Comparison of ENCODE assay signal across 8 cellular contexts in the genomic region with DNA sequence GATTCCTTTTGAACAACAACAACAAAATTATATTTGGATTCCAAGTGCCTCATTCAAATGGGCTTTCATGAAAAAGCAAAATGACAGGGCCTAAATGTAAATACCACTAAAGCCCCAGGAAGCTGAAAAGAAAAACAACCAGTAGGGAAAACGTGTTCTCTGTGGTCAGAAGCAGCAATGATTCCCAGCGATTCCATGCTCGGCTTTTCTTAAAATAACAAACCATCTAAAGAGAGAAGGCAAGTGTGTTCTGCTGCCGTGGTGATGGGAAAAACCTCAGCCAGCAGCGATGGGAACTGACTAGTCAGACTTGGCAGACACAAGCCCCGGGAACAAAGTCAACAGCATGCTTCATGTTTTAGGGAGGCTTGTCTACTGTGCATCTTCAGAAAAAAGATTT.
DNase-seq lines count a peak whose midpoint lies in the region; ATAC-seq and TF ChIP-seq lines count a peak whose summit lies in the region.

No MANE protein-coding gene starts in this region.

- TF ChIP-seq CTCF in AG09309 (IDR thresholded peaks at IDR 0.05; ENCODE audit: control insufficient read depth, insufficient read depth, low read depth, low read length, missing control alignments) (no peak), foreskin fibroblast (IDR thresholded peaks at IDR 0.05; ENCODE audit: low read depth, low read length) (no peak)
- no peak for TF ChIP-seq CTCF in activated CD8-positive, alpha-beta T cell treated with anti-CD3 and anti-CD28 coated beads for 36 hours (IDR thresholded peaks at IDR 0.05)

- H3K4me3 ChIP-seq in AG09309 (ENCODE audit: control insufficient read depth, low read depth, low read length) (no peak overlapping the region), foreskin fibroblast (ENCODE audit: low read depth in 1 of 2, low read length in 2 of 2) (no peak overlapping the region)

- DNase-seq in AG09309 (ENCODE audit: low read depth) (peak; percentile 89), foreskin fibroblast (peak; percentile 87 to 88), non-pigmented ciliary epithelial cell (ENCODE audit: low read depth) (peak; percentile 96), ecto neural progenitor cell (ENCODE audit: low spot score) (no peak), NCI-H2171 treated with DMSO at 0.1 percent for 48 hours (lab: John Stamatoyannopoulos, UW) (no peak)
- DNase-seq in activated CD8-positive, alpha-beta T cell treated with anti-CD3 and anti-CD28 coated beads for 36 hours = no peak

- no peak overlapping the region for H3K27ac Mint-ChIP-seq in activated CD8-positive, alpha-beta T cell treated with anti-CD3 and anti-CD28 coated beads for 36 hours

- H3K9me3 Mint-ChIP-seq in activated CD8-positive, alpha-beta T cell treated with anti-CD3 and anti-CD28 coated beads for 36 hours = peaks cover 10% of the 10 kb centered on the region

- POLR2A ChIA-PET in activated CD8-positive, alpha-beta T cell treated with anti-CD3 and anti-CD28 coated beads for 36 hours (lab: Charles Lee) = no interaction called here

- no peak overlapping the region for H3K4me3 Mint-ChIP-seq in activated CD8-positive, alpha-beta T cell treated with anti-CD3 and anti-CD28 coated beads for 36 hours

- CTCF ChIA-PET in activated CD8-positive, alpha-beta T cell treated with anti-CD3 and anti-CD28 coated beads for 36 hours (lab: Charles Lee) = no interaction called here

- intact Hi-C loops in activated CD8-positive, alpha-beta T cell treated with anti-CD3 and anti-CD28 coated beads for 36 hours (cut with micrococcal nuclease) = no loop called here

- peaks cover 47% of the 10 kb centered on the region for H3K4me1 Mint-ChIP-seq in activated CD8-positive, alpha-beta T cell treated with anti-CD3 and anti-CD28 coated beads for 36 hours (ENCODE audit: low read depth)

- H3K36me3 Mint-ChIP-seq in activated CD8-positive, alpha-beta T cell treated with anti-CD3 and anti-CD28 coated beads for 36 hours (ENCODE audit: low read depth) = peaks cover 6% of the 10 kb centered on the region

- H3K27me3 Mint-ChIP-seq in activated CD8-positive, alpha-beta T cell treated with anti-CD3 and anti-CD28 coated beads for 36 hours = no peaks in the 10 kb centered on the region

- ATAC-seq in SK-N-SH treated with all-trans-retinoic acid at 6 μM for 48 hours (peak; percentile 81), HG02973 (IDR thresholded peaks at IDR 0.05; ENCODE audit: unreplicated experiment) (no peak)
- ATAC-seq in activated CD8-positive, alpha-beta T cell treated with anti-CD3 and anti-CD28 coated beads for 36 hours = no peak

TF ChIP-seq in SK-N-SH treated with all-trans-retinoic acid at 6 μM for 48 hours, 23 proteins besides CTCF, POLR2A, EP300 and RAD21:
- TF ChIP-seq BACH2 (CRISPR knock-in tag; IDR thresholded peaks at IDR 0.05; ENCODE audit: borderline replicate concordance) = no peak

Comparison
In these comparisons a context has a peak if more than half of its experiments do, and no peak if none do; other contexts are left out.
1. DNase-seq: peak in AG09309 (single experiment), foreskin fibroblast (2 of 2) and non-pigmented ciliary epithelial cell (single experiment); none in ecto neural progenitor cell (single experiment), activated CD8-positive, alpha-beta T cell treated with anti-CD3 and anti-CD28 coated beads for 36 hours (single experiment) and NCI-H2171 treated with DMSO at 0.1 percent for 48 hours (single experiment).